6 cellular contexts compared by ENCODE assay signal in the genomic region with DNA sequence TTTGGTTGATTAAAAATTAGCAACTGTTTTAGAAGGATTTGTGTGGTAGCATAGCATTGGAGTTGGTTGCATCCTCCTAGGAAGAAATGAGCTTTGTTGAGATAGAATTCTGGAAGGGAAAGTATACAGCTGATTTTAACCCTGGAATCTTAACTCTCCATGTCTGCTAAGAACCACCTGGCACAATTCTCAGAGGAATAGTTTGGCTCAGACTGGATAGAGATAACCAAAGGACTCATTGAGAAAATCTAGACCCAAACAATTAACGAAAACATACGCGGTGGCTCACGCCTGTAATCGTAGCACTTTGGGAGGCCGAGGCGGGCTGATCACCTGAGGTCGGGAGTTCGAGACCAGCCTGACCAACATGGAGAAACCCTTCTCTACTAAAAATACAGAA.
"Had no signal": no experiment of that assay in that cellular context is flagged by ENCODE, and none has a peak within 500 bp of the region (broad histone marks: within the 10 kb centered on the region; RNA-seq: fewer than 3 reads in every experiment).

No MANE protein-coding gene starts in this region.

- H3K4me1 Mint-ChIP-seq: H9 had no signal

- H3K36me3 Mint-ChIP-seq: IgD-negative memory B cell had no signal

- H3K9me3 Mint-ChIP-seq: GM23338, H9, IgD-negative memory B cell had no signal

- H3K27ac ChIP-seq: HL-60 had no signal

- ATAC-seq: GM23338, HepG2 had no signal

- H3K4me3 Mint-ChIP-seq: GM23338, H9, IgD-negative memory B cell had no signal

- H3K27me3 Mint-ChIP-seq: IgD-negative memory B cell had no signal

- DNase-seq: H9, HCEC 1CT had no signal

- H3K27ac Mint-ChIP-seq: GM23338, H9, IgD-negative memory B cell had no signal

- H3K4me3 ChIP-seq: GM23338 had no signal
